ENCODE assay signal across 28 cellular contexts in genomic region chr17:60825351-60825750, GRCh38.
"Had no signal": no experiment of that assay in that cellular context is flagged by ENCODE, and none has a peak within 500 bp of the region (broad histone marks: within the 10 kb centered on the region; RNA-seq: fewer than 3 reads in every experiment).

No MANE protein-coding gene starts in this region.

- H3K27me3 Mint-ChIP-seq: progenitor cell of endocrine pancreas; stimulated activated naive B cell treated with anti-CD40 and anti-IgM and Interleukin-4, amounts not matched to agents 10 μg/mL and 1 μg/mL and 100 μg/mL, for 72 hours; stimulated activated naive CD8-positive, alpha-beta T cell treated with anti-CD3 and anti-CD28 coated beads, Interleukin-15, amount 100 ng/mL, for 72 hours; type B pancreatic cell had no signal

- H3K36me3 Mint-ChIP-seq: natural killer cell; neural progenitor cell; stimulated activated effector memory CD8-positive, alpha-beta T cell treated with anti-CD3 and anti-CD28 coated beads, Interleukin-12 subunit alpha, Interleukin-12 subunit beta, amount 100 ng/mL, for 72 hours; stimulated activated naive B cell treated with anti-CD40 and anti-IgM and Interleukin-4, amounts not matched to agents 10 μg/mL and 1 μg/mL and 100 μg/mL, for 72 hours; type B pancreatic cell had no signal

- DNase-seq: natural killer cell; occipital lobe; ovary; psoas muscle; right cardiac atrium; right lobe of liver; sigmoid colon; small intestine; stimulated activated CD4-positive, alpha-beta T cell treated with anti-CD3 and anti-CD28 coated beads, Interleukin-15, amount 100 ng/mL, for 24 hours; stimulated activated CD4-positive, alpha-beta T cell treated with anti-CD3 and anti-CD28 coated beads, Interleukin-2, amount 100 ng/mL, for 24 hours; stimulated activated CD4-positive, alpha-beta T cell treated with anti-CD3 and anti-CD28 coated beads, Interleukin-2, amount 100 ng/mL, for 48 hours; stimulated activated CD4-positive, alpha-beta T cell treated with anti-CD3 and anti-CD28 coated beads, Interleukin-4, amount 100 ng/mL, for 24 hours; stimulated activated naive B cell treated with anti-CD40 and anti-IgM and Interleukin-4, amounts not matched to agents 10 μg/mL and 1 μg/mL and 100 μg/mL, for 72 hours; stimulated activated naive CD8-positive, alpha-beta T cell treated with anti-CD3 and anti-CD28 coated beads, Interleukin-15, amount 100 ng/mL, for 72 hours; stimulated activated naive CD8-positive, alpha-beta T cell treated with anti-CD3 and anti-CD28 coated beads, Interleukin-15, Interleukin-2, amounts not matched to agents 100 U/mL and 50 U/mL, for 24 hours; substantia nigra; testis; tibial artery; transverse colon had no signal

- H3K27ac ChIP-seq: neural progenitor cell, ovary, parathyroid adenoma, psoas muscle, right lobe of liver, sigmoid colon, suprapubic skin, testis, tibial artery, transverse colon, vagina had no signal

- H3K27ac Mint-ChIP-seq: natural killer cell; nephron; neural progenitor cell; progenitor cell of endocrine pancreas; stimulated activated effector memory CD8-positive, alpha-beta T cell treated with anti-CD3 and anti-CD28 coated beads, Interleukin-12 subunit alpha, Interleukin-12 subunit beta, amount 100 ng/mL, for 72 hours; stimulated activated naive B cell treated with anti-CD40 and anti-IgM and Interleukin-4, amounts not matched to agents 10 μg/mL and 1 μg/mL and 100 μg/mL, for 72 hours; stimulated activated naive CD8-positive, alpha-beta T cell treated with anti-CD3 and anti-CD28 coated beads, Interleukin-15, amount 100 ng/mL, for 72 hours; type B pancreatic cell had no signal

- H3K4me1 Mint-ChIP-seq: neural progenitor cell; stimulated activated effector memory CD8-positive, alpha-beta T cell treated with anti-CD3 and anti-CD28 coated beads, Interleukin-12 subunit alpha, Interleukin-12 subunit beta, amount 100 ng/mL, for 72 hours; stimulated activated naive CD8-positive, alpha-beta T cell treated with anti-CD3 and anti-CD28 coated beads, Interleukin-15, amount 100 ng/mL, for 72 hours had no signal

- H3K4me1 ChIP-seq: neural progenitor cell, parathyroid adenoma, psoas muscle, right lobe of liver, sigmoid colon, suprapubic skin, testis, tibial artery, transverse colon, vagina had no signal

- H3K4me3 ChIP-seq: neural progenitor cell, ovary, psoas muscle, right lobe of liver, sigmoid colon, suprapubic skin, testis, tibial artery, transverse colon, vagina had no signal

- H3K9me3 Mint-ChIP-seq: natural killer cell; nephron; neural progenitor cell; stimulated activated effector memory CD8-positive, alpha-beta T cell treated with anti-CD3 and anti-CD28 coated beads, Interleukin-12 subunit alpha, Interleukin-12 subunit beta, amount 100 ng/mL, for 72 hours; stimulated activated naive B cell treated with anti-CD40 and anti-IgM and Interleukin-4, amounts not matched to agents 10 μg/mL and 1 μg/mL and 100 μg/mL, for 72 hours; stimulated activated naive CD8-positive, alpha-beta T cell treated with anti-CD3 and anti-CD28 coated beads, Interleukin-15, amount 100 ng/mL, for 72 hours; type B pancreatic cell had no signal

- H3K4me3 Mint-ChIP-seq: natural killer cell; nephron; neural progenitor cell; stimulated activated effector memory CD8-positive, alpha-beta T cell treated with anti-CD3 and anti-CD28 coated beads, Interleukin-12 subunit alpha, Interleukin-12 subunit beta, amount 100 ng/mL, for 72 hours; stimulated activated naive B cell treated with anti-CD40 and anti-IgM and Interleukin-4, amounts not matched to agents 10 μg/mL and 1 μg/mL and 100 μg/mL, for 72 hours; stimulated activated naive CD8-positive, alpha-beta T cell treated with anti-CD3 and anti-CD28 coated beads, Interleukin-15, amount 100 ng/mL, for 72 hours; type B pancreatic cell had no signal

- H3K9ac ChIP-seq: neural progenitor cell, parathyroid adenoma had no signal

- H3K36me3 ChIP-seq: neural progenitor cell, ovary, right lobe of liver, sigmoid colon, suprapubic skin, tibial artery, transverse colon, vagina had no signal

- H3K9me3 ChIP-seq: ovary, psoas muscle, right lobe of liver, sigmoid colon, suprapubic skin, testis, tibial artery, transverse colon, vagina had no signal

- FAIRE-seq: small intestine, urothelium cell line had no signal

- ATAC-seq: natural killer cell; psoas muscle; right cardiac atrium; right lobe of liver; stimulated activated effector memory CD8-positive, alpha-beta T cell treated with anti-CD3 and anti-CD28 coated beads, Interleukin-12 subunit alpha, Interleukin-12 subunit beta, amount 100 ng/mL, for 72 hours; stimulated activated naive B cell treated with anti-CD40 and anti-IgM and Interleukin-4, amounts not matched to agents 10 μg/mL and 1 μg/mL and 100 μg/mL, for 72 hours; stimulated activated naive CD8-positive, alpha-beta T cell treated with anti-CD3 and anti-CD28 coated beads, Interleukin-15, amount 100 ng/mL, for 72 hours; stimulated activated naive CD8-positive, alpha-beta T cell treated with anti-CD3 and anti-CD28 coated beads, Interleukin-15, Interleukin-2, amounts not matched to agents 100 U/mL and 50 U/mL, for 24 hours had no signal
